Comparison of ENCODE assay signal across 8 cellular contexts in the genomic region with DNA sequence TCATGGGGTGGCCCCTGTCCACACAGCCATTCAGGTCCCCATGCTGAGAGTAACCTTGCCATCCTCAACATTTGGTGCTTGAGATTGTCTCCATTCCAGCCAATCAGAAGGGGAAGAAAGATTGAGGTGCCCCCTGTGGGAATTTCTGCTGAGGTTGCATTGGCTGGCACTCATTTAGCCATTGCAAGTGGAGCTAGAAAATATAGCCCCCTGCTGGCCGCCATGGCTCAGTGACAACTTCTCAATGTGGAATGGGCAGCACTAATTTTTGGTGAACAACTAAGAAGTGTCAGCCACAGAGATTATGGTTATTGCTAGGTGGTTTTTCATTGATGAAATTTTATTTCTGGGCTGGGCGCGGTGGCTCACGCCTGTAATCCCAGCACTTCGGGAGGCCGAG. TPM values are rescaled to one million over a fixed set of nuclear protein-coding genes. Genes with fewer than 3 reads are reported as not detected.
DNase-seq lines count a peak whose midpoint lies in the region; ATAC-seq and TF ChIP-seq lines count a peak whose summit lies in the region.

No MANE protein-coding gene starts in this region.

- intact Hi-C loops in activated CD4-positive, alpha-beta memory T cell treated with anti-CD3 and anti-CD28 coated beads for 36 hours (cut with micrococcal nuclease) = loop anchor here (1.0 kb wide), 1 partner anchor 263 kb away; no protein-coding TSS in a partner anchor

- POLR2A ChIA-PET in activated CD4-positive, alpha-beta memory T cell treated with anti-CD3 and anti-CD28 coated beads for 36 hours (lab: Charles Lee) = no interaction called here

- H3K4me3 Mint-ChIP-seq in activated CD4-positive, alpha-beta memory T cell treated with anti-CD3 and anti-CD28 coated beads for 36 hours = no peak overlapping the region

- H3K27ac Mint-ChIP-seq in activated CD4-positive, alpha-beta memory T cell treated with anti-CD3 and anti-CD28 coated beads for 36 hours = no peak overlapping the region

- TF ChIP-seq CTCF in GM20000 (IDR thresholded peaks at IDR 0.05; ENCODE audit: extremely low read depth, missing control alignments) = peak; percentile 49

- DNase-seq in D341Med (ENCODE audit: low spot score) (peak; percentile 71), GM20000 (ENCODE audit: low spot score) (peak; percentile 42), NCI-H1694 treated with DMSO at 0.1 percent for 48 hours (lab: John Stamatoyannopoulos, UW) (peak; percentile 2), glomerular visceral epithelial cell (ENCODE audit: extremely low spot score) (peak; percentile 38), activated gamma-delta T cell treated with Interleukin-2 at 50 U/mL for 16 hours (no peak)
- DNase-seq in activated CD4-positive, alpha-beta memory T cell treated with anti-CD3 and anti-CD28 coated beads for 36 hours = peak; percentile 47
- DNase-seq in stimulated activated CD4-positive, alpha-beta T cell treated with anti-CD3 and anti-CD28 coated beads, Interleukin-15, amount 100 ng/mL, for 24 hours = peak; percentile 63

- no peak for ATAC-seq in GM18867 (IDR thresholded peaks at IDR 0.05; ENCODE audit: unreplicated experiment)

- no peaks in the 10 kb centered on the region for H3K9me3 Mint-ChIP-seq in activated CD4-positive, alpha-beta memory T cell treated with anti-CD3 and anti-CD28 coated beads for 36 hours

- H3K36me3 Mint-ChIP-seq in activated CD4-positive, alpha-beta memory T cell treated with anti-CD3 and anti-CD28 coated beads for 36 hours = no peaks in the 10 kb centered on the region

- H3K4me1 Mint-ChIP-seq in activated CD4-positive, alpha-beta memory T cell treated with anti-CD3 and anti-CD28 coated beads for 36 hours (ENCODE audit: low read depth) = no peaks in the 10 kb centered on the region

- H3K27me3 Mint-ChIP-seq in activated CD4-positive, alpha-beta memory T cell treated with anti-CD3 and anti-CD28 coated beads for 36 hours = peaks cover 6% of the 10 kb centered on the region

- CTCF ChIA-PET in activated CD4-positive, alpha-beta memory T cell treated with anti-CD3 and anti-CD28 coated beads for 36 hours (lab: Charles Lee) = interaction anchor here (0.6 to 3.3 kb wide), 4 partner anchors 11 to 264 kb away, joined by 3 to 19 read pairs (median 4); no protein-coding TSS in a partner anchor

RNA-seq across cellular contexts. Expression of a gene that starts 22.0 kb away (rescaled TPM):
- total RNA-seq in activated CD4-positive, alpha-beta memory T cell treated with anti-CD3 and anti-CD28 coated beads for 36 hours = not detected
